In the genomic region with DNA sequence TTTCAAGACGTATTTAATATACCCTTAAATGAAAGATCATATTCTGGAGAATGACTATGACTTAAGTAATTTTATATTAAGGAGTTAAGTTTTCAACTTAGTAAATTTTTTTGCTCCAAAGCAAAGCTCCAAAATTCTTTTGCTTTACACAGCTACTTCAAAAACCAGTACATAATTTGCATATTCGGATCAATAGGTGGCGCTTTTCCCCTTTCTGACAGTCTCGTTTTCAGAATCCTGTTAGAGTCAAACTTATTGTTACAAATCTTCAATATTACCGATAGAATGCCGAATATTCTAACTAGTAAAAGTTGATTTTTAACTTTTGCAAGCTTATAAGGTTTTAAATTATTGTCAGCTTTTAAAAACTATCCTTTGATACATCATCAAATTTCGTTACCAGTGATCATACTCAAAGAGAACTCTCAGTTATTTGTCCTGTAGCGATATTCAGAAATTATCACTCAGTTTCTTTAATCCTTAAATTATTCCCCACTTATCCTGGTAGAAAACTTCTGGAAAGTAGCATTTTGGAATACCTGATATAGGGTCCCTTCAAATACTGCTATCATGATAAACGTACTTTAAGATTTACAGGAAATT, we compare ENCODE assay signal across 9 cellular contexts.
DNase-seq lines count a peak whose midpoint lies in the region; ATAC-seq and TF ChIP-seq lines count a peak whose summit lies in the region.
"Had no signal": no experiment of that assay in that cellular context is flagged by ENCODE, and none has a peak within 500 bp of the region (broad histone marks: within the 10 kb centered on the region; RNA-seq: fewer than 3 reads in every experiment).

No MANE protein-coding gene starts in this region.

- H3K4me3 ChIP-seq in LNCaP clone FGC (ENCODE audit: low read depth, low read length): no peak overlapping the region
- no peak overlapping the region for H3K4me3 ChIP-seq in WERI-Rb-1 (ENCODE audit: low read depth, low read length)
- no peak overlapping the region for H3K4me3 ChIP-seq in upper lobe of left lung
- H3K4me3 ChIP-seq in thyroid gland (replicated peaks in 1 of 3): no peak overlapping the region
- H3K4me3 ChIP-seq: BLaER1 treated with 17β-estradiol and CSF1 and Interleukin-3, amounts not matched to agents 10 nM and 100 nM had no signal

- 39 to 43% methylated on average over 9 of the region's 9 CpGs for WGBS in upper lobe of left lung, 2 donors
- WGBS in thyroid gland, 2 donors: 43 to 45% methylated on average over 9 of the region's 9 CpGs

- peak; percentile 31; the same call in 1 of the 2 replicates for TF ChIP-seq CTCF in LNCaP clone FGC (IDR thresholded peaks at IDR 0.05; ENCODE audit: control insufficient read depth, extremely low read depth, insufficient read depth)
- 0 out of 2 replicates have a peak, but pooled peaks have one; percentile 2 for TF ChIP-seq CTCF in WERI-Rb-1 (IDR thresholded peaks at IDR 0.05; ENCODE audit: low read depth, low read length)
- TF ChIP-seq CTCF in upper lobe of left lung (IDR thresholded peaks at IDR 0.05): peak in 2 of 6 experiments; percentile 33 to 34
- TF ChIP-seq CTCF in thyroid gland (IDR thresholded peaks at IDR 0.05): peak in 3 of 6 experiments; percentile 33 to 58 (median 42)

- H3K9me3 ChIP-seq in WERI-Rb-1 (ENCODE audit: severe bottlenecking): no peaks in the 10 kb centered on the region
- no peaks in the 10 kb centered on the region for H3K9me3 ChIP-seq in upper lobe of left lung
- H3K9me3 ChIP-seq in thyroid gland: no peaks in the 10 kb centered on the region
- H3K9me3 ChIP-seq: BLaER1 treated with 17β-estradiol and CSF1 and Interleukin-3, amounts not matched to agents 10 nM and 100 nM had no signal

- H3K27ac ChIP-seq in WERI-Rb-1 (no peak overlapping the region), upper lobe of left lung (no peak overlapping the region), thyroid gland (no peak overlapping the region)
- H3K27ac ChIP-seq: BLaER1 treated with 17β-estradiol and CSF1 and Interleukin-3, amounts not matched to agents 10 nM and 100 nM had no signal

- no peak for ATAC-seq in upper lobe of left lung (ENCODE audit: low FRiP score in 2 of 2)

- no peak for TF ChIP-seq EP300 in upper lobe of left lung (IDR thresholded peaks at IDR 0.05)

- H3K4me1 ChIP-seq in upper lobe of left lung: no peaks in the 10 kb centered on the region
- H3K4me1 ChIP-seq in thyroid gland: no peaks in the 10 kb centered on the region

- DNase-seq in NCI-H1436 (lab: John Stamatoyannopoulos, UW) (peak; percentile 11), NCI-H1436 treated with DMSO at 0.1 percent for 48 hours (lab: John Stamatoyannopoulos, UW) (no peak), LNCaP clone FGC (ENCODE audit: low read depth) (no peak), WERI-Rb-1 (peak; percentile 8), left kidney (ENCODE audit: low read depth, low spot score) (peak; percentile 58), upper lobe of left lung (no peak), COLO668 (lab: John Stamatoyannopoulos, UW; ENCODE audit: unreplicated experiment) (no peak), thyroid gland (no peak)

- TF ChIP-seq POLR2A in upper lobe of left lung (IDR thresholded peaks at IDR 0.05): no peak
- TF ChIP-seq POLR2A in thyroid gland (IDR thresholded peaks at IDR 0.05): no peak

- H3K27me3 ChIP-seq in WERI-Rb-1 (ENCODE audit: insufficient read depth, low read depth, severe bottlenecking): no peaks in the 10 kb centered on the region
- H3K27me3 ChIP-seq in upper lobe of left lung: no peaks in the 10 kb centered on the region
- H3K27me3 ChIP-seq in thyroid gland: no peaks in the 10 kb centered on the region
- H3K27me3 ChIP-seq: BLaER1 treated with 17β-estradiol and CSF1 and Interleukin-3, amounts not matched to agents 10 nM and 100 nM had no signal

- H3K36me3 ChIP-seq in WERI-Rb-1 (no peaks in the 10 kb centered on the region), upper lobe of left lung (no peaks in the 10 kb centered on the region), thyroid gland (no peaks in the 10 kb centered on the region)
- H3K36me3 ChIP-seq: BLaER1 treated with 17β-estradiol and CSF1 and Interleukin-3, amounts not matched to agents 10 nM and 100 nM had no signal

- intact Hi-C loops in thyroid gland (cut with DNase I): no loop called here

Comparison
In these comparisons a context has a peak if more than half of its experiments do, and no peak if none do; other contexts are left out.
1. DNase-seq: peak in NCI-H1436 (single experiment), WERI-Rb-1 (single experiment) and left kidney (single experiment); none in NCI-H1436 treated with DMSO at 0.1 percent for 48 hours (single experiment), LNCaP clone FGC (single experiment), upper lobe of left lung (0 of 2), COLO668 (single experiment) and thyroid gland (0 of 2).